In the genomic region with DNA sequence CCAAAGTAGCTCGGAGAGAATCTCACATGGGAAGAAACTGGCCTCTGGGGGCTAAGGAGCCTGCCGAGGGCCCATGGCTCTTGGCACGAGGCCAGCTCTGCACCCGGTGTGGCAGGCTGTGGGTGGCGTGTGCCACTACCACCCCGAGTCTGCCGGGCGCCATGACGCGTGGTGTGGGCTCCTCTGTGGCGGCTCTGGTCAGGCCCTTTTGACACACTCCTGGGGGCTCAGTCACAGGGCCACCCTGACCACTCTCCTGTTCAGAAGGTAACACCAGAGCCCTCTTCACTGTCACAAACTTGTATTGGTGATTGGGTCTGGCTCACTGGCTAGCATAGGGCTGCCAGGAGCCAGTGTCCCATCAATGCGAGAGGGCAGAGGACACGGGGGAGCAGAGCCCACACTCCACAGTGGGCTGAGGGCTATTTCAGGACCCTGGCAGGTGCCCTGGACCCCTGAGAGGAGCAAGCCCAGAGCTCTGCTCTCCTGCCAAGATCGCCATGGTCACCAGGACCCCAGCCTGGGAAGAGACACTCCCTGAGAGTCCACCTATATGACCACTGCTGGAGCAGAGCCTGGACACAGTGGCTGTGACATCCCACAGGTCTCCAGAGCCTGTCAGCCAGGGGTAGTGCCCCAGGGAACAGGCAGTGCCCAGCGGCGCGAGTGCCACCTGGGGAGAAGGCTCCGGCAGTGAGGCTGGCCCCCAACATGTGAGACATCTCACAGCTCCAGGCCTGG, we compare ENCODE assay signal across 1 cellular context.
TF ChIP-seq lines count a peak whose summit lies in the region.

No MANE protein-coding gene starts in this region.

TF ChIP-seq in K562, 482 proteins besides CTCF, POLR2A, EP300 and RAD21 (continued from another document and continues in another):
- TF ChIP-seq, protein P1, sequence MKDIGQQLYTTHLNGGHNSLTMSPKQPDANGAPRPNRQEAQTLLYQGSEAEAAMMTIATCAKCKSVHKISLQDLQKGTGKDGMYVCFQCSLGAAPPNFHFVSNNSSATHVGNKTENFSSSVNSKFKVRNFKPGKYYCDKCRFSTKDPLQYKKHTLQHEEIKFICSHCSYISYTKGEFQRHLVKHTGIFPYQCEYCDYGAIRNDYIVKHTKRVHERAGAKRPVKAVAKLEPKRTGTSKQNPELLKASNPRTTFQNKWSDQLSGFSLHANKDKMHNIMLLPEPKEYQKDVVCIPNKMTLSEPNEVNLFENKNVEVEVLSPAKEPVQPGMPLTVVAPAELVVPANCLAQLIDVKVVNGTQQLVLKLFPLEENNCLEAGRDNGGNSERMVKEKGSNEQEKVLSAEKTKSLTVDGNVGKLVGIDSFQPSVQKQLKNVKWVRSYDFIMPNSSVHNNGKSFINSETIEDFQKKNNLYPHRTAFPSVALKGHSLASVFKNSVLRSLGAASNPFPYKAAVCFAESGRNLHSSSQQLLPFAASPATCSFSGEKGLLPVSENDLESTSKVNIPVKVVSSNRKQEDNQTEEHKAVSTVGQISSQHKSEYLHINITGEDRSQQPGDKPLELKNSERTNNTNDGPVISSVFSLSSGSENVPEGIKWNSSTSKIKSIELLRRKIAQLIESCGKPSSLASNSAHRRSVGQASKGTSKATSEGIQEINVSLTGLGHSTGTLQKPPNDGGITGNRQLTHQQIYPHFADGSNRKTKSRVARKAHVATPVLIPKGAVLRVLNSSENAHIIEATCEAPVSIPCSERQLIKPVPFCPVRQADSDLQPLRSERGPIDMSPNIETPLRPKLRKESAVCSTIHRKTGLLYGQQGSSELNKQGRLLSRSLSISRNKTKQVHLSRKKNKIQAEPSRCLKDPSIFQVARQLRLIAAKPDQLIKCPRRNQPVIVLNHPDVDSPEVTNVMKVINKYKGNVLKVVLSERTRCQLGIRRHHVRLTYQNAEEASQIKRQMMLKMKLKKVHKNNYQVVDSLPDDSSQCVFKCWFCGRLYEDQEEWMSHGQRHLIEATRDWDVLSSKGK (CRISPR knock-in tag; IDR thresholded peaks at IDR 0.05): no peak
- TF ChIP-seq, protein P2, sequence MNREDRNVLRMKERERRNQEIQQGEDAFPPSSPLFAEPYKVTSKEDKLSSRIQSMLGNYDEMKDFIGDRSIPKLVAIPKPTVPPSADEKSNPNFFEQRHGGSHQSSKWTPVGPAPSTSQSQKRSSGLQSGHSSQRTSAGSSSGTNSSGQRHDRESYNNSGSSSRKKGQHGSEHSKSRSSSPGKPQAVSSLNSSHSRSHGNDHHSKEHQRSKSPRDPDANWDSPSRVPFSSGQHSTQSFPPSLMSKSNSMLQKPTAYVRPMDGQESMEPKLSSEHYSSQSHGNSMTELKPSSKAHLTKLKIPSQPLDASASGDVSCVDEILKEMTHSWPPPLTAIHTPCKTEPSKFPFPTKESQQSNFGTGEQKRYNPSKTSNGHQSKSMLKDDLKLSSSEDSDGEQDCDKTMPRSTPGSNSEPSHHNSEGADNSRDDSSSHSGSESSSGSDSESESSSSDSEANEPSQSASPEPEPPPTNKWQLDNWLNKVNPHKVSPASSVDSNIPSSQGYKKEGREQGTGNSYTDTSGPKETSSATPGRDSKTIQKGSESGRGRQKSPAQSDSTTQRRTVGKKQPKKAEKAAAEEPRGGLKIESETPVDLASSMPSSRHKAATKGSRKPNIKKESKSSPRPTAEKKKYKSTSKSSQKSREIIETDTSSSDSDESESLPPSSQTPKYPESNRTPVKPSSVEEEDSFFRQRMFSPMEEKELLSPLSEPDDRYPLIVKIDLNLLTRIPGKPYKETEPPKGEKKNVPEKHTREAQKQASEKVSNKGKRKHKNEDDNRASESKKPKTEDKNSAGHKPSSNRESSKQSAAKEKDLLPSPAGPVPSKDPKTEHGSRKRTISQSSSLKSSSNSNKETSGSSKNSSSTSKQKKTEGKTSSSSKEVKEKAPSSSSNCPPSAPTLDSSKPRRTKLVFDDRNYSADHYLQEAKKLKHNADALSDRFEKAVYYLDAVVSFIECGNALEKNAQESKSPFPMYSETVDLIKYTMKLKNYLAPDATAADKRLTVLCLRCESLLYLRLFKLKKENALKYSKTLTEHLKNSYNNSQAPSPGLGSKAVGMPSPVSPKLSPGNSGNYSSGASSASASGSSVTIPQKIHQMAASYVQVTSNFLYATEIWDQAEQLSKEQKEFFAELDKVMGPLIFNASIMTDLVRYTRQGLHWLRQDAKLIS (CRISPR knock-in tag; IDR thresholded peaks at IDR 0.05): no peak
- TF ChIP-seq RUNX1 (IDR thresholded peaks at IDR 0.05; ENCODE audit: low read depth): no peak
- TF ChIP-seq DMBX1 (CRISPR knock-in tag; IDR thresholded peaks at IDR 0.05; ENCODE audit: borderline replicate concordance): no peak
- TF ChIP-seq, protein P3, sequence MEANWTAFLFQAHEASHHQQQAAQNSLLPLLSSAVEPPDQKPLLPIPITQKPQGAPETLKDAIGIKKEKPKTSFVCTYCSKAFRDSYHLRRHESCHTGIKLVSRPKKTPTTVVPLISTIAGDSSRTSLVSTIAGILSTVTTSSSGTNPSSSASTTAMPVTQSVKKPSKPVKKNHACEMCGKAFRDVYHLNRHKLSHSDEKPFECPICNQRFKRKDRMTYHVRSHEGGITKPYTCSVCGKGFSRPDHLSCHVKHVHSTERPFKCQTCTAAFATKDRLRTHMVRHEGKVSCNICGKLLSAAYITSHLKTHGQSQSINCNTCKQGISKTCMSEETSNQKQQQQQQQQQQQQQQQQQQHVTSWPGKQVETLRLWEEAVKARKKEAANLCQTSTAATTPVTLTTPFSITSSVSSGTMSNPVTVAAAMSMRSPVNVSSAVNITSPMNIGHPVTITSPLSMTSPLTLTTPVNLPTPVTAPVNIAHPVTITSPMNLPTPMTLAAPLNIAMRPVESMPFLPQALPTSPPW (CRISPR knock-in tag; IDR thresholded peaks at IDR 0.05): no peak
- TF ChIP-seq CBX8 (IDR thresholded peaks at IDR 0.05; ENCODE audit: borderline replicate concordance, extremely low read depth, low read depth, low read length, poor library complexity, severe bottlenecking): no peak
- TF ChIP-seq, protein P4, sequence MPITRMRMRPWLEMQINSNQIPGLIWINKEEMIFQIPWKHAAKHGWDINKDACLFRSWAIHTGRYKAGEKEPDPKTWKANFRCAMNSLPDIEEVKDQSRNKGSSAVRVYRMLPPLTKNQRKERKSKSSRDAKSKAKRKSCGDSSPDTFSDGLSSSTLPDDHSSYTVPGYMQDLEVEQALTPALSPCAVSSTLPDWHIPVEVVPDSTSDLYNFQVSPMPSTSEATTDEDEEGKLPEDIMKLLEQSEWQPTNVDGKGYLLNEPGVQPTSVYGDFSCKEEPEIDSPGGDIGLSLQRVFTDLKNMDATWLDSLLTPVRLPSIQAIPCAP (CRISPR knock-in tag; IDR thresholded peaks at IDR 0.05; ENCODE audit: borderline replicate concordance): no peak
- TF ChIP-seq ETV1 (tag; conservative IDR thresholded peaks at IDR 0.05; ENCODE audit: low read depth): no peak
- no peak for TF ChIP-seq ZNF785 (CRISPR knock-in tag; IDR thresholded peaks at IDR 0.05)
- no peak for TF ChIP-seq CHCHD3 (CRISPR knock-in tag; IDR thresholded peaks at IDR 0.05)
- TF ChIP-seq, protein P5, sequence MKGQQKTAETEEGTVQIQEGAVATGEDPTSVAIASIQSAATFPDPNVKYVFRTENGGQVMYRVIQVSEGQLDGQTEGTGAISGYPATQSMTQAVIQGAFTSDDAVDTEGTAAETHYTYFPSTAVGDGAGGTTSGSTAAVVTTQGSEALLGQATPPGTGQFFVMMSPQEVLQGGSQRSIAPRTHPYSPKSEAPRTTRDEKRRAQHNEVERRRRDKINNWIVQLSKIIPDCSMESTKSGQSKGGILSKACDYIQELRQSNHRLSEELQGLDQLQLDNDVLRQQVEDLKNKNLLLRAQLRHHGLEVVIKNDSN (CRISPR knock-in tag; IDR thresholded peaks at IDR 0.05): no peak
- TF ChIP-seq, protein P6, sequence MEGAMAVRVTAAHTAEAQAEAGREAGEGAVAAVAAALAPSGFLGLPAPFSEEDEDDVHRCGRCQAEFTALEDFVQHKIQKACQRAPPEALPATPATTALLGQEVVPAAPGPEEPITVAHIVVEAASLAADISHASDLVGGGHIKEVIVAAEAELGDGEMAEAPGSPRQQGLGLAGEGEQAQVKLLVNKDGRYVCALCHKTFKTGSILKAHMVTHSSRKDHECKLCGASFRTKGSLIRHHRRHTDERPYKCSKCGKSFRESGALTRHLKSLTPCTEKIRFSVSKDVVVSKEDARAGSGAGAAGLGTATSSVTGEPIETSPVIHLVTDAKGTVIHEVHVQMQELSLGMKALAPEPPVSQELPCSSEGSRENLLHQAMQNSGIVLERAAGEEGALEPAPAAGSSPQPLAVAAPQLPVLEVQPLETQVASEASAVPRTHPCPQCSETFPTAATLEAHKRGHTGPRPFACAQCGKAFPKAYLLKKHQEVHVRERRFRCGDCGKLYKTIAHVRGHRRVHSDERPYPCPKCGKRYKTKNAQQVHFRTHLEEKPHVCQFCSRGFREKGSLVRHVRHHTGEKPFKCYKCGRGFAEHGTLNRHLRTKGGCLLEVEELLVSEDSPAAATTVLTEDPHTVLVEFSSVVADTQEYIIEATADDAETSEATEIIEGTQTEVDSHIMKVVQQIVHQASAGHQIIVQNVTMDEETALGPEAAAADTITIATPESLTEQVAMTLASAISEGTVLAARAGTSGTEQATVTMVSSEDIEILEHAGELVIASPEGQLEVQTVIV (CRISPR knock-in tag; IDR thresholded peaks at IDR 0.05; ENCODE audit: borderline replicate concordance): no peak
- TF ChIP-seq RBM17 (IDR thresholded peaks at IDR 0.05; ENCODE audit: borderline replicate concordance, low read depth, low read length): no peak
- TF ChIP-seq ELF1 (tag; IDR thresholded peaks at IDR 0.05): no peak
- no peak for TF ChIP-seq LCOR (CRISPR knock-in tag; IDR thresholded peaks at IDR 0.05)
- no peak for TF ChIP-seq E2F3 (CRISPR knock-in tag; IDR thresholded peaks at IDR 0.05)
- TF ChIP-seq, protein P7, sequence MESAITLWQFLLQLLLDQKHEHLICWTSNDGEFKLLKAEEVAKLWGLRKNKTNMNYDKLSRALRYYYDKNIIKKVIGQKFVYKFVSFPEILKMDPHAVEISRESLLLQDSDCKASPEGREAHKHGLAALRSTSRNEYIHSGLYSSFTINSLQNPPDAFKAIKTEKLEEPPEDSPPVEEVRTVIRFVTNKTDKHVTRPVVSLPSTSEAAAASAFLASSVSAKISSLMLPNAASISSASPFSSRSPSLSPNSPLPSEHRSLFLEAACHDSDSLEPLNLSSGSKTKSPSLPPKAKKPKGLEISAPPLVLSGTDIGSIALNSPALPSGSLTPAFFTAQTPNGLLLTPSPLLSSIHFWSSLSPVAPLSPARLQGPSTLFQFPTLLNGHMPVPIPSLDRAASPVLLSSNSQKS (CRISPR knock-in tag; IDR thresholded peaks at IDR 0.05): no peak
- TF ChIP-seq BRCA1 (IDR thresholded peaks at IDR 0.05): no peak
- TF ChIP-seq BRCA1 (CRISPR knock-in tag; IDR thresholded peaks at IDR 0.05): peak; percentile 83; the same call in 1 of the 2 replicates
- TF ChIP-seq ZNF263 (CRISPR knock-in tag; IDR thresholded peaks at IDR 0.05; ENCODE audit: borderline replicate concordance): peak; percentile 47; the same call in 1 of the 2 replicates
- TF ChIP-seq KLF10 (CRISPR knock-in tag; IDR thresholded peaks at IDR 0.05): no peak
- TF ChIP-seq WHSC1 (IDR thresholded peaks at IDR 0.05; ENCODE audit: low read length): peak; percentile 78
- no peak for TF ChIP-seq ZNF23 (CRISPR knock-in tag; IDR thresholded peaks at IDR 0.05)
- TF ChIP-seq, protein P8, sequence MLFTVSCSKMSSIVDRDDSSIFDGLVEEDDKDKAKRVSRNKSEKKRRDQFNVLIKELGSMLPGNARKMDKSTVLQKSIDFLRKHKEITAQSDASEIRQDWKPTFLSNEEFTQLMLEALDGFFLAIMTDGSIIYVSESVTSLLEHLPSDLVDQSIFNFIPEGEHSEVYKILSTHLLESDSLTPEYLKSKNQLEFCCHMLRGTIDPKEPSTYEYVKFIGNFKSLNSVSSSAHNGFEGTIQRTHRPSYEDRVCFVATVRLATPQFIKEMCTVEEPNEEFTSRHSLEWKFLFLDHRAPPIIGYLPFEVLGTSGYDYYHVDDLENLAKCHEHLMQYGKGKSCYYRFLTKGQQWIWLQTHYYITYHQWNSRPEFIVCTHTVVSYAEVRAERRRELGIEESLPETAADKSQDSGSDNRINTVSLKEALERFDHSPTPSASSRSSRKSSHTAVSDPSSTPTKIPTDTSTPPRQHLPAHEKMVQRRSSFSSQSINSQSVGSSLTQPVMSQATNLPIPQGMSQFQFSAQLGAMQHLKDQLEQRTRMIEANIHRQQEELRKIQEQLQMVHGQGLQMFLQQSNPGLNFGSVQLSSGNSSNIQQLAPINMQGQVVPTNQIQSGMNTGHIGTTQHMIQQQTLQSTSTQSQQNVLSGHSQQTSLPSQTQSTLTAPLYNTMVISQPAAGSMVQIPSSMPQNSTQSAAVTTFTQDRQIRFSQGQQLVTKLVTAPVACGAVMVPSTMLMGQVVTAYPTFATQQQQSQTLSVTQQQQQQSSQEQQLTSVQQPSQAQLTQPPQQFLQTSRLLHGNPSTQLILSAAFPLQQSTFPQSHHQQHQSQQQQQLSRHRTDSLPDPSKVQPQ (CRISPR knock-in tag; IDR thresholded peaks at IDR 0.05; ENCODE audit: borderline replicate concordance): no peak
- no peak for TF ChIP-seq ESRRB (CRISPR knock-in tag; IDR thresholded peaks at IDR 0.05; ENCODE audit: borderline replicate concordance)
- TF ChIP-seq CXXC5 (CRISPR knock-in tag; IDR thresholded peaks at IDR 0.05): no peak
- TF ChIP-seq ERF (CRISPR knock-in tag; IDR thresholded peaks at IDR 0.05): no peak
- 0 out of 2 replicates have a peak, but pooled peaks have one; percentile 21 for TF ChIP-seq SRSF3 (IDR thresholded peaks at IDR 0.05; ENCODE audit: insufficient read depth, low read length)
- TF ChIP-seq, protein P9, sequence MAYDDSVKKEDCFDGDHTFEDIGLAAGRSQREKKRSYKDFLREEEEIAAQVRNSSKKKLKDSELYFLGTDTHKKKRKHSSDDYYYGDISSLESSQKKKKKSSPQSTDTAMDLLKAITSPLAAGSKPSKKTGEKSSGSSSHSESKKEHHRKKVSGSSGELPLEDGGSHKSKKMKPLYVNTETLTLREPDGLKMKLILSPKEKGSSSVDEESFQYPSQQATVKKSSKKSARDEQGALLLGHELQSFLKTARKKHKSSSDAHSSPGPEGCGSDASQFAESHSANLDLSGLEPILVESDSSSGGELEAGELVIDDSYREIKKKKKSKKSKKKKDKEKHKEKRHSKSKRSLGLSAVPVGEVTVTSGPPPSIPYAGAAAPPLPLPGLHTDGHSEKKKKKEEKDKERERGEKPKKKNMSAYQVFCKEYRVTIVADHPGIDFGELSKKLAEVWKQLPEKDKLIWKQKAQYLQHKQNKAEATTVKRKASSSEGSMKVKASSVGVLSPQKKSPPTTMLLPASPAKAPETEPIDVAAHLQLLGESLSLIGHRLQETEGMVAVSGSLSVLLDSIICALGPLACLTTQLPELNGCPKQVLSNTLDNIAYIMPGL (CRISPR knock-in tag; IDR thresholded peaks at IDR 0.05): peak; percentile 12; the same call in 1 of the 2 replicates
